Comparison of ENCODE assay signal across 8 cellular contexts in genomic region chr5:95892784-95893354, GRCh38.
DNase-seq lines count a peak whose midpoint lies in the region; ATAC-seq and TF ChIP-seq lines count a peak whose summit lies in the region.

No MANE protein-coding gene starts in this region.

- no peaks in the 10 kb centered on the region for H3K9me3 Mint-ChIP-seq in chondrocyte (ENCODE audit: low read depth)

- H3K4me1 Mint-ChIP-seq in chondrocyte (ENCODE audit: low read depth), result peaks cover 4% of the 10 kb centered on the region

- no peaks in the 10 kb centered on the region for H3K9me3 ChIP-seq in Peyer's patch

- H3K4me1 ChIP-seq in Peyer's patch, result no peaks in the 10 kb centered on the region

- ATAC-seq in HG02610 (IDR thresholded peaks at IDR 0.05; ENCODE audit: unreplicated experiment), result peak; percentile 56

- peak; percentile 19 to 42 for DNase-seq in activated CD4-positive, alpha-beta T cell treated with anti-CD3 and anti-CD28 coated beads for 4 hours
- DNase-seq in activated CD4-positive, alpha-beta T cell treated with anti-CD3 and anti-CD28 coated beads, Interleukin-2, amount 50 U/mL, for 48 hours, result no peak
- peak in 1 of 3 donors; percentile 65 for DNase-seq in Peyer's patch
- no peak for DNase-seq in chondrocyte (ENCODE audit: low spot score)
- peak; percentile 49 for DNase-seq in myocyte (ENCODE audit: low read depth)
- DNase-seq in NCI-H1048 (lab: John Stamatoyannopoulos, UW), result no peak
- no peak for DNase-seq in cerebellar nuclear complex (lab: John Stamatoyannopoulos, UW)

- no peak for TF ChIP-seq POLR2A in Peyer's patch (IDR thresholded peaks at IDR 0.05)

- H3K4me3 ChIP-seq in Peyer's patch, result no peak overlapping the region

- no peak overlapping the region for H3K27ac Mint-ChIP-seq in chondrocyte (ENCODE audit: unreplicated experiment)

- no peak overlapping the region for H3K4me3 Mint-ChIP-seq in chondrocyte (ENCODE audit: unreplicated experiment)

- H3K36me3 ChIP-seq in Peyer's patch, result peaks cover 0 to 85% (median 0%) of the 10 kb centered on the region in 3 donors

- H3K36me3 Mint-ChIP-seq in chondrocyte (ENCODE audit: low read depth), result peaks cover 44% of the 10 kb centered on the region

- no peaks in the 10 kb centered on the region for H3K27me3 Mint-ChIP-seq in chondrocyte (ENCODE audit: low read depth)

- no peaks in the 10 kb centered on the region for H3K27me3 ChIP-seq in Peyer's patch

- H3K27ac ChIP-seq in Peyer's patch, result no peak overlapping the region

- peak in 4 of 6 experiments; percentile 26 to 62 (median 56) for TF ChIP-seq CTCF in Peyer's patch (IDR thresholded peaks at IDR 0.05)
- TF ChIP-seq CTCF in chondrocyte (IDR thresholded peaks at IDR 0.05), result peak; percentile 78

Comparison
In these comparisons a context has a peak if more than half of its experiments do, and no peak if none do; other contexts are left out.
1. DNase-seq: peak in activated CD4-positive, alpha-beta T cell treated with anti-CD3 and anti-CD28 coated beads for 4 hours (2 of 2) and myocyte (single experiment); none in activated CD4-positive, alpha-beta T cell treated with anti-CD3 and anti-CD28 coated beads, Interleukin-2, amount 50 U/mL, for 48 hours (0 of 2), chondrocyte (single experiment), NCI-H1048 (single experiment) and cerebellar nuclear complex (0 of 2).